Comparison of ENCODE assay signal across 8 cellular contexts in genomic region chr19:1384478-1385110, GRCh38. TPM values are rescaled to one million over a fixed set of nuclear protein-coding genes. Genes with fewer than 3 reads are reported as not detected.
A peak's percentile ranks its signal among the peaks of the same experiment; 100 is the strongest.
DNase-seq lines count a peak whose midpoint lies in the region; ATAC-seq and TF ChIP-seq lines count a peak whose summit lies in the region.

No MANE protein-coding gene starts in this region.

- no peaks in the 10 kb centered on the region for H3K27me3 ChIP-seq in CD4-positive, CD25-positive, alpha-beta regulatory T cell (ENCODE audit: control insufficient read depth, insufficient read depth, low read length)
- H3K27me3 ChIP-seq in ectodermal cell (ENCODE audit: control insufficient read depth, insufficient read depth, low read length, poor library complexity, severe bottlenecking) = no peaks in the 10 kb centered on the region

- no peak for ATAC-seq in CD4-positive, CD25-positive, alpha-beta regulatory T cell (ENCODE audit: low read depth in 2 of 2)
- ATAC-seq in GM21526 (IDR thresholded peaks at IDR 0.05; ENCODE audit: low FRiP score, unreplicated experiment) = no peak

- H3K4me1 Mint-ChIP-seq in CD4-positive, CD25-positive, alpha-beta regulatory T cell = peaks cover 14 to 29% (median 16%) of the 10 kb centered on the region in 4 donors
- H3K4me1 Mint-ChIP-seq in neural crest cell = peaks cover 22% of the 10 kb centered on the region

- peaks cover 14% of the 10 kb centered on the region for H3K36me3 ChIP-seq in CD4-positive, CD25-positive, alpha-beta regulatory T cell (ENCODE audit: control insufficient read depth, insufficient read depth, low read length)
- peaks cover 10% of the 10 kb centered on the region for H3K36me3 ChIP-seq in ectodermal cell (ENCODE audit: control insufficient read depth, insufficient read depth, low read length)

- H3K4me3 ChIP-seq in CD4-positive, CD25-positive, alpha-beta regulatory T cell (ENCODE audit: low read depth, low read length) = peak overlapping the region; percentile 71
- H3K4me3 ChIP-seq in ectodermal cell (ENCODE audit: insufficient read depth, low read depth, low read length) = peak overlapping the region; percentile 93

- no peaks in the 10 kb centered on the region for H3K9me3 ChIP-seq in CD4-positive, CD25-positive, alpha-beta regulatory T cell (ENCODE audit: control insufficient read depth in 2 of 2, low read length in 2 of 2)
- H3K9me3 ChIP-seq in ectodermal cell (ENCODE audit: control insufficient read depth, low read length) = no peaks in the 10 kb centered on the region

- peak overlapping the region; percentile 89 to 99 (median 95) for H3K4me3 Mint-ChIP-seq in CD4-positive, CD25-positive, alpha-beta regulatory T cell
- H3K4me3 Mint-ChIP-seq in neural crest cell = peak overlapping the region; percentile 98

- peaks cover 0 to 6% (median 2%) of the 10 kb centered on the region in 7 donors for H3K9me3 Mint-ChIP-seq in CD4-positive, CD25-positive, alpha-beta regulatory T cell
- peaks cover 2% of the 10 kb centered on the region for H3K9me3 Mint-ChIP-seq in neural crest cell

- peaks cover 13% of the 10 kb centered on the region for H3K36me3 Mint-ChIP-seq in CD4-positive, CD25-positive, alpha-beta regulatory T cell
- peaks cover 15% of the 10 kb centered on the region for H3K36me3 Mint-ChIP-seq in neural crest cell (ENCODE audit: low read depth)

- DNase-seq in CD4-positive, CD25-positive, alpha-beta regulatory T cell = peak in 1 of 3 donors; percentile 36
- DNase-seq in NCI-H69 (lab: John Stamatoyannopoulos, UW) (peak; percentile 45), neural crest cell (ENCODE audit: low read depth, low spot score) (no peak), COR-L47 (lab: John Stamatoyannopoulos, UW) (no peak), mucosa of gallbladder (ENCODE audit: low spot score) (no peak), COLO668 (lab: John Stamatoyannopoulos, UW; ENCODE audit: unreplicated experiment) (no peak)

- H3K27me3 Mint-ChIP-seq in CD4-positive, CD25-positive, alpha-beta regulatory T cell = peaks cover 10% of the 10 kb centered on the region
- peaks cover 17% of the 10 kb centered on the region for H3K27me3 Mint-ChIP-seq in neural crest cell (ENCODE audit: low read depth)

- H3K27ac Mint-ChIP-seq in CD4-positive, CD25-positive, alpha-beta regulatory T cell = peak overlapping the region in 2 of 3 donors; percentile 32 to 61
- peak overlapping the region; percentile 35 for H3K27ac Mint-ChIP-seq in neural crest cell (ENCODE audit: unreplicated experiment)

- peaks cover 11% of the 10 kb centered on the region for H3K4me1 ChIP-seq in CD4-positive, CD25-positive, alpha-beta regulatory T cell (ENCODE audit: control insufficient read depth, insufficient read depth, low read length, poor library complexity, severe bottlenecking)
- peaks cover 21% of the 10 kb centered on the region for H3K4me1 ChIP-seq in ectodermal cell (ENCODE audit: control insufficient read depth, insufficient read depth, low read length)

- 59 to 60% methylated on average over 17 of the region's 17 CpGs for WGBS in ectodermal cell, 2 experiments

- peak overlapping the region; percentile 79 for H3K27ac ChIP-seq in CD4-positive, CD25-positive, alpha-beta regulatory T cell (ENCODE audit: insufficient read depth, low read length, poor library complexity, severe bottlenecking)
- no peak overlapping the region for H3K27ac ChIP-seq in ectodermal cell (ENCODE audit: insufficient read depth, low read depth, low read length, poor library complexity, severe bottlenecking)

- TF ChIP-seq CTCF in neural crest cell (conservative IDR thresholded peaks at IDR 0.05) = no peak

RNA-seq across cellular contexts. Expression of gene NDUFS7, which starts 0.9 kb away (rescaled TPM):
- total RNA-seq in CD4-positive, CD25-positive, alpha-beta regulatory T cell = 58.3 TPM
- polyA plus RNA-seq in CD4-positive, CD25-positive, alpha-beta regulatory T cell = 100 to 1,000 TPM; 190 to 227 (median 215) TPM
- polyA plus RNA-seq in ectodermal cell (2013, experiment 1 of 4) = 58.6 TPM
- polyA plus RNA-seq in ectodermal cell (2013, experiment 2 of 4) = 59.8 TPM
- polyA plus RNA-seq in ectodermal cell (2013, experiment 3 of 4) = 69.8 TPM
- polyA plus RNA-seq in ectodermal cell (2013, experiment 4 of 4) = 79.4 TPM
- 89.7 and 90.6 TPM in 2 replicates for total RNA-seq in neural crest cell
- 121 TPM for total RNA-seq in mucosa of gallbladder

RNA-seq across cellular contexts. Expression of gene GAMT, which starts 16.7 kb away (rescaled TPM):
- total RNA-seq in CD4-positive, CD25-positive, alpha-beta regulatory T cell = 6.7 TPM
- 10 to 100 TPM; 10.4 to 20.2 (median 14.2) TPM for polyA plus RNA-seq in CD4-positive, CD25-positive, alpha-beta regulatory T cell
- polyA plus RNA-seq in ectodermal cell (2013, experiment 1 of 4) = 52.9 TPM
- polyA plus RNA-seq in ectodermal cell (2013, experiment 2 of 4) = 56.8 TPM
- polyA plus RNA-seq in ectodermal cell (2013, experiment 3 of 4) = 38.4 TPM
- 41.1 TPM for polyA plus RNA-seq in ectodermal cell (2013, experiment 4 of 4)
- 42.6 and 45.6 TPM in 2 replicates for total RNA-seq in neural crest cell
- 27.9 TPM for total RNA-seq in mucosa of gallbladder

RNA-seq across cellular contexts. Expression of gene DAZAP1, which starts 22.8 kb away (rescaled TPM):
- 153 TPM for total RNA-seq in CD4-positive, CD25-positive, alpha-beta regulatory T cell
- 1 to 10 TPM; 2.4 to 5.3 (median 4.2) TPM for polyA plus RNA-seq in CD4-positive, CD25-positive, alpha-beta regulatory T cell
- polyA plus RNA-seq in ectodermal cell (2013, experiment 1 of 4) = 164 TPM
- 161 TPM for polyA plus RNA-seq in ectodermal cell (2013, experiment 2 of 4)
- polyA plus RNA-seq in ectodermal cell (2013, experiment 3 of 4) = 111 TPM
- 116 TPM for polyA plus RNA-seq in ectodermal cell (2013, experiment 4 of 4)
- 146 and 157 TPM in 2 replicates for total RNA-seq in neural crest cell
- 77.7 TPM for total RNA-seq in mucosa of gallbladder

RNA-seq across cellular contexts. Expression of gene RPS15, which starts 53.6 kb away (rescaled TPM):
- 1,352 TPM for total RNA-seq in CD4-positive, CD25-positive, alpha-beta regulatory T cell
- 1,000 to 10,000 TPM; 2,869 to 3,453 (median 3,084) TPM for polyA plus RNA-seq in CD4-positive, CD25-positive, alpha-beta regulatory T cell
- 2,057 TPM for polyA plus RNA-seq in ectodermal cell (2013, experiment 1 of 4)
- 2,044 TPM for polyA plus RNA-seq in ectodermal cell (2013, experiment 2 of 4)
- polyA plus RNA-seq in ectodermal cell (2013, experiment 3 of 4) = 2,363 TPM
- 2,339 TPM for polyA plus RNA-seq in ectodermal cell (2013, experiment 4 of 4)
- 1,578 and 1,580 TPM in 2 replicates for total RNA-seq in neural crest cell
- total RNA-seq in mucosa of gallbladder = 877 TPM
